ENCODE assay signal across 8 cellular contexts in genomic region chr14:69636718-69637480, GRCh38. TPM values are rescaled to one million over a fixed set of nuclear protein-coding genes. Genes with fewer than 3 reads are reported as not detected.
DNase-seq lines count a peak whose midpoint lies in the region; ATAC-seq and TF ChIP-seq lines count a peak whose summit lies in the region.
"Had no signal": no experiment of that assay in that cellular context is flagged by ENCODE, and none has a peak within 500 bp of the region (broad histone marks: within the 10 kb centered on the region; RNA-seq: fewer than 3 reads in every experiment).

No MANE protein-coding gene starts in this region.

- no peaks in the 10 kb centered on the region for H3K23me2 ChIP-seq in H9 (ENCODE audit: insufficient read length, low read depth, low read length, poor library complexity, severe bottlenecking)

- H3K9me3 Mint-ChIP-seq in H9 = peaks cover 14 to 16% of the 10 kb centered on the region in 2 experiments
- peaks cover 15% of the 10 kb centered on the region for H3K9me3 Mint-ChIP-seq in activated T-helper 2 cell treated with anti-CD3 and anti-CD28 coated beads, Interferon-gamma antibody, Interleukin-2, Interleukin-4, amounts not matched to agents 10 μg/mL and 5 μg/mL and 100 μg/mL, durations not matched to agents 14 hours and 24 hours and 36 hours
- H3K9me3 Mint-ChIP-seq in stimulated activated effector memory CD8-positive, alpha-beta T cell treated with anti-CD3 and anti-CD28 coated beads, Interleukin-12 subunit alpha, Interleukin-12 subunit beta, amount 100 ng/mL, for 72 hours = peaks cover 8% of the 10 kb centered on the region

- no peak overlapping the region for H2BK20ac ChIP-seq in H9 (ENCODE audit: low read depth, low read length, poor library complexity, severe bottlenecking)

- no peak overlapping the region for H3K56ac ChIP-seq in H9 (ENCODE audit: insufficient read length, low read depth, low read length)

- no peak overlapping the region for H3T11ph ChIP-seq in H9 (ENCODE audit: low read length)

- no peaks in the 10 kb centered on the region for H3K27me3 Mint-ChIP-seq in H9 (ENCODE audit: low read depth)
- H3K27me3 Mint-ChIP-seq in activated T-helper 2 cell treated with anti-CD3 and anti-CD28 coated beads, Interferon-gamma antibody, Interleukin-2, Interleukin-4, amounts not matched to agents 10 μg/mL and 5 μg/mL and 100 μg/mL, durations not matched to agents 14 hours and 24 hours and 36 hours (ENCODE audit: low read depth) = no peaks in the 10 kb centered on the region

- H3K14ac ChIP-seq in H9 (ENCODE audit: insufficient read depth, low read length) = no peak overlapping the region

- H3K79me1 ChIP-seq in H9 (ENCODE audit: insufficient read depth, low read depth, low read length, poor library complexity, severe bottlenecking) = no peaks in the 10 kb centered on the region

- H3K4ac ChIP-seq in H9 (ENCODE audit: low read depth, low read length) = no peak overlapping the region

- no peak overlapping the region for H2BK15ac ChIP-seq in H9 (ENCODE audit: low read depth, low read length)

- H3K18ac ChIP-seq in H9 (ENCODE audit: insufficient read length, low read depth, low read length) = no peak overlapping the region

- no peaks in the 10 kb centered on the region for H3K79me2 ChIP-seq in H9 (ENCODE audit: insufficient read depth, low read length)

- H3K23ac ChIP-seq in H9 (ENCODE audit: insufficient read length, low read depth, low read length) = no peak overlapping the region

- H2BK5ac ChIP-seq in H9 (ENCODE audit: insufficient read length, low read length) = no peak overlapping the region

- peaks cover 13% of the 10 kb centered on the region; the same call in 1 of the 2 replicates for H3K4me1 ChIP-seq in H9 (ENCODE audit: insufficient read depth, low read length)

- no peak overlapping the region for H4K8ac ChIP-seq in H9 (replicated peaks; ENCODE audit: insufficient read length, low read depth, low read length)

- H3K27ac ChIP-seq in H9 (ENCODE audit: insufficient read length, low read depth, low read length) (no peak overlapping the region), layer of hippocampus (ENCODE audit: low read depth, low read length) (peak overlapping the region; percentile 21)

- DNase-seq in H9 (no peak), epidermal melanocyte (ENCODE audit: insufficient read length, low spot score) (no peak), RPMI8226 (no peak), dermis blood vessel endothelial cell (no peak)
- DNase-seq in activated T-helper 2 cell treated with anti-CD3 and anti-CD28 coated beads, Interferon-gamma antibody, Interleukin-2, Interleukin-4, amounts not matched to agents 10 μg/mL and 5 μg/mL and 100 μg/mL, durations not matched to agents 14 hours and 24 hours and 36 hours (ENCODE audit: low spot score) = no peak
- no peak for DNase-seq in stimulated activated effector memory CD8-positive, alpha-beta T cell treated with anti-CD3 and anti-CD28 coated beads, Interleukin-12 subunit alpha, Interleukin-12 subunit beta, amount 100 ng/mL, for 72 hours (ENCODE audit: low spot score in 2 of 2)

- H3K36me3 Mint-ChIP-seq in H9 (ENCODE audit: insufficient read depth in 1 of 3, low read depth in 3 of 3) = peaks cover 11 to 12% (median 11%) of the 10 kb centered on the region in 3 experiments
- peaks cover 37% of the 10 kb centered on the region for H3K36me3 Mint-ChIP-seq in activated T-helper 2 cell treated with anti-CD3 and anti-CD28 coated beads, Interferon-gamma antibody, Interleukin-2, Interleukin-4, amounts not matched to agents 10 μg/mL and 5 μg/mL and 100 μg/mL, durations not matched to agents 14 hours and 24 hours and 36 hours (ENCODE audit: low read depth)
- H3K36me3 Mint-ChIP-seq in stimulated activated effector memory CD8-positive, alpha-beta T cell treated with anti-CD3 and anti-CD28 coated beads, Interleukin-12 subunit alpha, Interleukin-12 subunit beta, amount 100 ng/mL, for 72 hours = peaks cover 46% of the 10 kb centered on the region

- H3K9ac ChIP-seq in H9 (ENCODE audit: extremely low read depth, insufficient read length, low read length) = no peak overlapping the region

- H4K20me1 ChIP-seq in H9 (ENCODE audit: control insufficient read depth, insufficient read depth, insufficient read length) = no peaks in the 10 kb centered on the region

- peak overlapping the region in 2 of 3 experiments; percentile 9 to 46; a peak in 3 of 7 replicates for H3K27ac Mint-ChIP-seq in H9
- H3K27ac Mint-ChIP-seq in activated T-helper 2 cell treated with anti-CD3 and anti-CD28 coated beads, Interferon-gamma antibody, Interleukin-2, Interleukin-4, amounts not matched to agents 10 μg/mL and 5 μg/mL and 100 μg/mL, durations not matched to agents 14 hours and 24 hours and 36 hours = peak overlapping the region; percentile 94
- H3K27ac Mint-ChIP-seq in stimulated activated effector memory CD8-positive, alpha-beta T cell treated with anti-CD3 and anti-CD28 coated beads, Interleukin-12 subunit alpha, Interleukin-12 subunit beta, amount 100 ng/mL, for 72 hours = peak overlapping the region; percentile 90

- no peak overlapping the region; a peak in 1 of 5 replicates for H3K4me3 Mint-ChIP-seq in H9
- H3K4me3 Mint-ChIP-seq in activated T-helper 2 cell treated with anti-CD3 and anti-CD28 coated beads, Interferon-gamma antibody, Interleukin-2, Interleukin-4, amounts not matched to agents 10 μg/mL and 5 μg/mL and 100 μg/mL, durations not matched to agents 14 hours and 24 hours and 36 hours (ENCODE audit: low read depth) = peak overlapping the region; percentile 54
- peak overlapping the region; percentile 70 for H3K4me3 Mint-ChIP-seq in stimulated activated effector memory CD8-positive, alpha-beta T cell treated with anti-CD3 and anti-CD28 coated beads, Interleukin-12 subunit alpha, Interleukin-12 subunit beta, amount 100 ng/mL, for 72 hours

- no peak overlapping the region for H2AFZ ChIP-seq in H9 (ENCODE audit: low read length)

- ATAC-seq in stimulated activated effector memory CD8-positive, alpha-beta T cell treated with anti-CD3 and anti-CD28 coated beads, Interleukin-12 subunit alpha, Interleukin-12 subunit beta, amount 100 ng/mL, for 72 hours = no peak
- ATAC-seq: Panc1 had no signal

- no peak overlapping the region for H3K4me2 ChIP-seq in H9 (ENCODE audit: insufficient read depth, insufficient read length, low read length)

- WGBS in H9 (ENCODE audit: extremely low coverage, insufficient read length, low lambda C conversion rate) = no CpG with 5 or more reads among the region's 7 CpGs

- no peak overlapping the region for H2AK5ac ChIP-seq in H9 (ENCODE audit: insufficient read length, low read length)

- H4K91ac ChIP-seq in H9 (ENCODE audit: insufficient read length, low read depth, low read length) = no peak overlapping the region

- intact Hi-C loops in activated T-helper 2 cell treated with anti-CD3 and anti-CD28 coated beads, Interferon-gamma antibody, Interleukin-2, Interleukin-4, amounts not matched to agents 10 μg/mL and 5 μg/mL and 100 μg/mL, durations not matched to agents 14 hours and 24 hours and 36 hours (cut with micrococcal nuclease) = loop anchor here (1.0 to 2.0 kb wide), 5 partner anchors 12 to 79 kb away; no protein-coding TSS in a partner anchor

- no peaks in the 10 kb centered on the region for H3K9me3 ChIP-seq in H9 (ENCODE audit: control insufficient read depth, low read depth, low read length)

- TF ChIP-seq CTCF in H9 (conservative IDR thresholded peaks at IDR 0.05) = no peak

- H2BK12ac ChIP-seq in H9 (ENCODE audit: insufficient read length, low read depth, low read length) = no peak overlapping the region

- no peak overlapping the region for H4K5ac ChIP-seq in H9 (ENCODE audit: insufficient read length, low read depth, low read length)

- H3K4me1 Mint-ChIP-seq in H9 = peaks cover 61 to 64% of the 10 kb centered on the region in 2 experiments
- peaks cover 75% of the 10 kb centered on the region for H3K4me1 Mint-ChIP-seq in activated T-helper 2 cell treated with anti-CD3 and anti-CD28 coated beads, Interferon-gamma antibody, Interleukin-2, Interleukin-4, amounts not matched to agents 10 μg/mL and 5 μg/mL and 100 μg/mL, durations not matched to agents 14 hours and 24 hours and 36 hours (ENCODE audit: low read depth)
- H3K4me1 Mint-ChIP-seq in stimulated activated effector memory CD8-positive, alpha-beta T cell treated with anti-CD3 and anti-CD28 coated beads, Interleukin-12 subunit alpha, Interleukin-12 subunit beta, amount 100 ng/mL, for 72 hours = peaks cover 93% of the 10 kb centered on the region

- H3K27me3 ChIP-seq in H9 (ENCODE audit: insufficient read depth, low read length) (no peaks in the 10 kb centered on the region), layer of hippocampus (ENCODE audit: control insufficient read depth, insufficient read depth, low read length) (no peaks in the 10 kb centered on the region)

- no peak overlapping the region for H2BK120ac ChIP-seq in H9 (ENCODE audit: low read depth, low read length, poor library complexity, severe bottlenecking)

RNA-seq across cellular contexts. Expression of gene SUSD6, which starts 25.5 kb away (rescaled TPM):
- total RNA-seq in H9 (2021) (3.6 and 3.7 TPM in 2 replicates), dermis blood vessel endothelial cell (15.5 and 19.6 TPM in 2 replicates)
- total RNA-seq in activated T-helper 2 cell treated with anti-CD3 and anti-CD28 coated beads, Interferon-gamma antibody, Interleukin-2, Interleukin-4, amounts not matched to agents 10 μg/mL and 5 μg/mL and 100 μg/mL, durations not matched to agents 14 hours and 24 hours and 36 hours = 46.6 and 46.7 TPM in 2 replicates

Comparison
In these comparisons a context has a peak if more than half of its experiments do, and no peak if none do; other contexts are left out.
1. H3K27ac Mint-ChIP-seq: peak in every context shown above with its lines; median percentile 94 in activated T-helper 2 cell treated with anti-CD3 and anti-CD28 coated beads, Interferon-gamma antibody, Interleukin-2, Interleukin-4, amounts not matched to agents 10 μg/mL and 5 μg/mL and 100 μg/mL, durations not matched to agents 14 hours and 24 hours and 36 hours; 90 in stimulated activated effector memory CD8-positive, alpha-beta T cell treated with anti-CD3 and anti-CD28 coated beads, Interleukin-12 subunit alpha, Interleukin-12 subunit beta, amount 100 ng/mL, for 72 hours; 28 in H9.
2. H3K4me3 Mint-ChIP-seq: peak in activated T-helper 2 cell treated with anti-CD3 and anti-CD28 coated beads, Interferon-gamma antibody, Interleukin-2, Interleukin-4, amounts not matched to agents 10 μg/mL and 5 μg/mL and 100 μg/mL, durations not matched to agents 14 hours and 24 hours and 36 hours (single experiment) and stimulated activated effector memory CD8-positive, alpha-beta T cell treated with anti-CD3 and anti-CD28 coated beads, Interleukin-12 subunit alpha, Interleukin-12 subunit beta, amount 100 ng/mL, for 72 hours (single experiment); none in H9 (0 of 2).